In genomic region chr9:93453047-93453914, GRCh38 we compare ENCODE assay signal across 8 cellular contexts. TPM values are rescaled to one million over a fixed set of nuclear protein-coding genes. Genes with fewer than 3 reads are reported as not detected.
A peak's percentile ranks its signal among the peaks of the same experiment; 100 is the strongest.
DNase-seq lines count a peak whose midpoint lies in the region; ATAC-seq and TF ChIP-seq lines count a peak whose summit lies in the region.

Gene FAM120AOS (minus strand): TSS chr9:93453581. CDS start chr9:93452709, 872 bp downstream.

- peak; percentile 81 for ATAC-seq in gastroesophageal sphincter

- H3K27me3 ChIP-seq in gastroesophageal sphincter: no peaks in the 10 kb centered on the region
- H3K27me3 ChIP-seq in neutrophil: no peaks in the 10 kb centered on the region

- H3K36me3 Mint-ChIP-seq in activated naive CD4-positive, alpha-beta T cell treated with anti-CD3 and anti-CD28 coated beads, Interleukin-2, amount 10 ng/mL, durations not matched to agents 7 days and 5 days: peaks cover 42% of the 10 kb centered on the region

- H3K4me1 Mint-ChIP-seq in activated naive CD4-positive, alpha-beta T cell treated with anti-CD3 and anti-CD28 coated beads, Interleukin-2, amount 10 ng/mL, durations not matched to agents 7 days and 5 days: peaks cover 57% of the 10 kb centered on the region

- H3K4me1 ChIP-seq in HEK293 (ENCODE audit: control insufficient read depth, insufficient read depth, low read length): peaks cover 5% of the 10 kb centered on the region; the same call in 1 of the 2 replicates
- H3K4me1 ChIP-seq in gastroesophageal sphincter: peaks cover 9 to 70% (median 17%) of the 10 kb centered on the region in 3 donors
- peaks cover 56 to 59% of the 10 kb centered on the region in 2 experiments for H3K4me1 ChIP-seq in neutrophil (ENCODE audit: control insufficient read depth in 1 of 2, insufficient read depth in 1 of 2, low read depth in 1 of 2, low read length in 1 of 2)

- POLR2A ChIA-PET in HEK293 (lab: Yijun Ruan, JAX): interaction anchor here (0.5 to 1.9 kb wide), 13 partner anchors 9 to 888 kb away, joined by 3 to 14 read pairs (median 3); partner anchors contain the start of gene NINJ1

- TF ChIP-seq CTCF in HEK293 (tag by site-specific recombination; IDR thresholded peaks at IDR 0.05) (no peak), gastroesophageal sphincter (IDR thresholded peaks at IDR 0.05) (no peak), neutrophil (IDR thresholded peaks at IDR 0.05) (peak; percentile 31)

- H3K27ac Mint-ChIP-seq in activated naive CD4-positive, alpha-beta T cell treated with anti-CD3 and anti-CD28 coated beads, Interleukin-2, amount 10 ng/mL, durations not matched to agents 7 days and 5 days: peak within 1 kb of the TSS; percentile 94

- no peaks in the 10 kb centered on the region for H3K27me3 Mint-ChIP-seq in activated naive CD4-positive, alpha-beta T cell treated with anti-CD3 and anti-CD28 coated beads, Interleukin-2, amount 10 ng/mL, durations not matched to agents 7 days and 5 days

- peak; percentile 11 to 31 for TF ChIP-seq POLR2A in gastroesophageal sphincter (IDR thresholded peaks at IDR 0.05)

- no peaks in the 10 kb centered on the region for H3K9me3 Mint-ChIP-seq in activated naive CD4-positive, alpha-beta T cell treated with anti-CD3 and anti-CD28 coated beads, Interleukin-2, amount 10 ng/mL, durations not matched to agents 7 days and 5 days

- H3K4me3 Mint-ChIP-seq in activated naive CD4-positive, alpha-beta T cell treated with anti-CD3 and anti-CD28 coated beads, Interleukin-2, amount 10 ng/mL, durations not matched to agents 7 days and 5 days: peak within 1 kb of the TSS; percentile 94

- H3K36me3 ChIP-seq in HEK293 (ENCODE audit: control insufficient read depth in 2 of 2, insufficient read depth in 1 of 2, low read length in 2 of 2) (peaks cover 9 to 24% of the 10 kb centered on the region in 2 experiments; a peak in 2 of 3 replicates), SK-N-MC (ENCODE audit: insufficient read depth, low read length) (peaks cover 18% of the 10 kb centered on the region), gastroesophageal sphincter (peaks cover 0 to 9% of the 10 kb centered on the region in 2 donors), neutrophil (peaks cover 20% of the 10 kb centered on the region)

- DNase-seq in GDM1 (lab: John Stamatoyannopoulos, UW) (peak; percentile 85), MV-4-11 (lab: John Stamatoyannopoulos, UW) (peak; percentile 97), SK-N-MC (ENCODE audit: low read depth, low spot score) (peak; percentile 88), substantia nigra (lab: John Stamatoyannopoulos, UW) (peak; percentile 20 to 98 (median 91))
- DNase-seq in activated naive CD4-positive, alpha-beta T cell treated with anti-CD3 and anti-CD28 coated beads, Interleukin-2, amount 10 ng/mL, durations not matched to agents 7 days and 5 days: peak; percentile 91

- peak within 1 kb of the TSS; percentile 94 for H3K9ac ChIP-seq in SK-N-MC (ENCODE audit: insufficient read length)

- H3K9me3 ChIP-seq in HEK293 (ENCODE audit: control insufficient read depth, insufficient read depth, low read depth, low read length) (no peaks in the 10 kb centered on the region), SK-N-MC (ENCODE audit: low read depth, low read length) (no peaks in the 10 kb centered on the region), gastroesophageal sphincter (no peaks in the 10 kb centered on the region), neutrophil (no peaks in the 10 kb centered on the region)

- CTCF ChIA-PET in HEK293 (lab: Yijun Ruan, JAX): interaction anchor here (0.6 to 1.7 kb wide), 8 partner anchors 10 to 207 kb away, joined by 3 to 13 read pairs (median 3); no protein-coding TSS in a partner anchor
- CTCF ChIA-PET in activated naive CD4-positive, alpha-beta T cell treated with anti-CD3 and anti-CD28 coated beads, Interleukin-2, amount 10 ng/mL, durations not matched to agents 7 days and 5 days (lab: Charles Lee): interaction anchor here (0.7 to 2.5 kb wide), 4 partner anchors 11 to 489 kb away, joined by 3 to 18 read pairs (median 8); no protein-coding TSS in a partner anchor

- no peak for TF ChIP-seq EP300 in gastroesophageal sphincter (IDR thresholded peaks at IDR 0.05)

- H3K27ac ChIP-seq in HEK293 (ENCODE audit: extremely low read depth, low read depth, low read length) (peak within 1 kb of the TSS; percentile 92), SK-N-MC (peak within 1 kb of the TSS; percentile 71), gastroesophageal sphincter (peak within 1 kb of the TSS; percentile 74 to 98 (median 96)), neutrophil (peak within 1 kb of the TSS; percentile 97), substantia nigra (ENCODE audit: low read depth, low read length, poor library complexity, severe bottlenecking) (peak within 1 kb of the TSS; percentile 88)

- WGBS in gastroesophageal sphincter (ENCODE audit: low coverage in 1 of 2), 2 donors: 0% methylated on average over 9 to 14 of the region's 34 CpGs

- H3K4me3 ChIP-seq in HEK293 (ENCODE audit: low read depth, low read length): peak within 1 kb of the TSS; percentile 93
- H3K4me3 ChIP-seq in SK-N-MC: peak within 1 kb of the TSS; percentile 82
- peak within 1 kb of the TSS; percentile 69 to 91 for H3K4me3 ChIP-seq in gastroesophageal sphincter
- peak within 1 kb of the TSS; percentile 94 to 96 for H3K4me3 ChIP-seq in neutrophil (ENCODE audit: low read depth in 1 of 2, low read length in 1 of 2)

TF ChIP-seq in HEK293, 187 proteins besides CTCF, POLR2A, EP300 and RAD21 (continues in another document):
- TF ChIP-seq ZNF23 (tag by site-specific recombination; IDR thresholded peaks at IDR 0.05; ENCODE audit: borderline replicate concordance): no peak
- TF ChIP-seq ZBTB49 (tag by site-specific recombination; IDR thresholded peaks at IDR 0.05; ENCODE audit: low read depth): no peak
- TF ChIP-seq ZNF202 (tag by site-specific recombination; IDR thresholded peaks at IDR 0.05; ENCODE audit: borderline replicate concordance): no peak
- peak; percentile 70 for TF ChIP-seq PRDM10 (tag by site-specific recombination; IDR thresholded peaks at IDR 0.05)

RNA-seq across cellular contexts. Expression of gene FAM120AOS, which starts in this region (rescaled TPM):
- 10 to 100 TPM; 51.7 to 80.3 (median 58.4) TPM for total RNA-seq in gastroesophageal sphincter

Comparison
In these comparisons a context has a peak if more than half of its experiments do, and no peak if none do; other contexts are left out.
1. Peak in every context shown above with its lines: DNase-seq, ATAC-seq, H3K4me3 ChIP-seq and H3K27ac ChIP-seq.